Comparison of ENCODE assay signal across 1 cellular context in the genomic region with DNA sequence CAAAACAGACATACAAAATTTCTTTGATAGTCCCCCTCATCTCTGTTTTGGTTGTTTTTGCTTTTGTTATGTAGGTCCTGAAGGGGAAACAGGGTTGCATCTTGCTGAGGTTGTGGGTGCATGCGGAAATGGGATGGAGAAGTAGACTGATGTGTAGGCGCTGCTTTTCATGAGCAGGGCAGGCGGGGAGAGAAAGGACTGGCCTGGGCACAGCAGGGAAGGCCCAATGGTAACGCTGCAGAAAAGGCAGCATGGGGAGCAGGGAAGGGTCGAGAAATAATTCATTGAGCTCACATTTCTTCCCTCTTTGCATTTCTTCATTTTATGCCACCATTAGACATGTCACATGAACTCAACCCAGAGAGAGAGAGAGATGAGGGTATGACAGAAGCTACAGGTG.
TF ChIP-seq lines count a peak whose summit lies in the region.

No MANE protein-coding gene starts in this region.

TF ChIP-seq in HEK293T, 16 proteins besides CTCF, POLR2A, EP300 and RAD21 (continued from another document):
- no peak for TF ChIP-seq TARDBP (IDR thresholded peaks at IDR 0.05)
